Comparison of ENCODE assay signal across 40 cellular contexts in the genomic region with DNA sequence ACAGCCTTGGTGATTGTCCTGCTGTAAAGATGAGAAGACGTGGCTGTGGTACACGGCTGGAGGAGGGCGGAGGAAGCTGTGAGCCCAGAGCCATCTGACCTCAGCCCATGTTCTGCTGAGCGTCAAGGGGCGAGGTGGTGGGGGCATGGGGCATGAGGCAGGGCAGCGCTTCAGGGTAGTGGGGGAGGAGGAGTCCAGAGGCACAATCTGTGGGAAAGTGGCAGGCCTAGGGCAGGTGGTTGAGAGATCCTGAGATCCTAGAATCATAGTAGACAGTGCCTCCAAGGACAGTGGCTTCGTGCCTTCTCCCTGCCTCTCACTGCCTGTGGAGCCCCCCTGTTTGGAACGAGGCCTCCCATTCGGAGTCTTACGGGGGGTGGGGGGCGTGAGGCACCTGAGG. TPM values are rescaled to one million over a fixed set of nuclear protein-coding genes. Genes with fewer than 3 reads are reported as not detected.
"Had no signal": no experiment of that assay in that cellular context is flagged by ENCODE, and none has a peak within 500 bp of the region (broad histone marks: within the 10 kb centered on the region; RNA-seq: fewer than 3 reads in every experiment).

No MANE protein-coding gene starts in this region.

- H3K9me3 ChIP-seq: colonic mucosa, gastrocnemius medialis, neutrophil, ovary, prostate gland, sigmoid colon, tibial nerve had no signal

- ATAC-seq: activated CD4-positive, CD25-positive, alpha-beta regulatory T cell treated with anti-CD3 and anti-CD28 coated beads, Interleukin-2, amount 50 U/mL, for 24 hours; gastrocnemius medialis; left colon; naive thymus-derived CD8-positive, alpha-beta T cell had no signal

- H3K4me3 ChIP-seq: cardiac muscle cell, colonic mucosa, dorsolateral prefrontal cortex, gastrocnemius medialis, ovary, prostate gland, sigmoid colon, tibial nerve had no signal

- H3K36me3 ChIP-seq: cardiac muscle cell, colonic mucosa, gastrocnemius medialis, neutrophil, ovary, prostate gland, sigmoid colon, tibial nerve had no signal

- H3K27ac Mint-ChIP-seq: activated naive CD8-positive, alpha-beta T cell; T-helper 1 cell treated with Interleukin-12 subunit alpha and Interleukin-12 subunit beta and Interleukin-4 antibody, amounts not matched to agents 30 μg/mL and 1 μg/mL, for 36 hours had no signal

- H3K36me3 Mint-ChIP-seq: activated naive CD8-positive, alpha-beta T cell; brain; naive thymus-derived CD8-positive, alpha-beta T cell had no signal

- H3K4me3 Mint-ChIP-seq: activated naive CD8-positive, alpha-beta T cell; brain; naive thymus-derived CD8-positive, alpha-beta T cell; T-helper 1 cell treated with Interleukin-12 subunit alpha and Interleukin-12 subunit beta and Interleukin-4 antibody, amounts not matched to agents 30 μg/mL and 1 μg/mL, for 36 hours had no signal

- H3K27ac ChIP-seq: cardiac muscle cell, colonic mucosa, dorsolateral prefrontal cortex, gastrocnemius medialis, neutrophil, ovary, prostate gland, sigmoid colon, tibial nerve, VCaP had no signal

- H3K9me3 Mint-ChIP-seq: brain; naive thymus-derived CD8-positive, alpha-beta T cell; T-helper 1 cell treated with Interleukin-12 subunit alpha and Interleukin-12 subunit beta and Interleukin-4 antibody, amounts not matched to agents 30 μg/mL and 1 μg/mL, for 36 hours had no signal

- H3K27me3 Mint-ChIP-seq: activated naive CD8-positive, alpha-beta T cell had no signal

- H3K27me3 ChIP-seq: cardiac muscle cell, colonic mucosa, dorsolateral prefrontal cortex, gastrocnemius medialis, neutrophil, ovary, sigmoid colon, tibial nerve had no signal

- DNase-seq: activated CD4-positive, alpha-beta T cell treated with anti-CD3 and anti-CD28 coated beads for 48 hours; activated CD4-positive, alpha-beta T cell treated with anti-CD3 and anti-CD28 coated beads, Interleukin-2, amount 50 U/mL, for 48 hours; activated CD8-positive, alpha-beta memory T cell treated with anti-CD3 and anti-CD28 coated beads for 24 hours; activated effector memory CD4-positive, alpha-beta T cell treated with Interleukin-2 at 50 U/mL for 16 hours; activated naive CD4-positive, alpha-beta T cell treated with Interleukin-2 at 50 U/mL for 16 hours; anterior cingulate cortex; cerebellar nuclear complex; colonic mucosa; dorsolateral prefrontal cortex; effector memory CD4-positive, alpha-beta T cell; erythroblast; gastrocnemius medialis; glutamatergic neuron; left colon; mammary epithelial cell; midbrain; naive thymus-derived CD8-positive, alpha-beta T cell; ovary; retina; small intestine; stimulated activated CD4-positive, alpha-beta T cell treated with anti-CD3 and anti-CD28 coated beads, Interleukin-4, amount 100 ng/mL, for 24 hours; stimulated activated CD8-positive, alpha-beta memory T cell treated with anti-CD3 and anti-CD28 coated beads, Interleukin-4, amount 100 ng/mL, for 48 hours; stimulated activated naive CD4-positive, alpha-beta T cell; T-helper 9 cell had no signal

- FAIRE-seq: keratinocyte, small intestine, TTC549, urothelium cell line had no signal

- H3K4me1 ChIP-seq: colonic mucosa, prostate gland, sigmoid colon had no signal

RNA-seq across cellular contexts. Expression of a gene that starts 5.6 kb away (rescaled TPM):
- total RNA-seq: cardiac muscle cell; colonic mucosa; dorsolateral prefrontal cortex; gastrocnemius medialis; left colon; liver; mammary epithelial cell; naive thymus-derived CD8-positive, alpha-beta T cell; ovary; prostate gland; sigmoid colon; temporal lobe; tibial nerve had no signal
- polyA plus RNA-seq: adipose tissue; cardiac muscle cell; keratinocyte; liver; mammary epithelial cell; naive thymus-derived CD8-positive, alpha-beta T cell; sigmoid colon; small intestine had no signal

RNA-seq across cellular contexts. Expression of a gene that starts 20.1 kb away (rescaled TPM):
- total RNA-seq: cardiac muscle cell, colonic mucosa, gastrocnemius medialis, left colon, liver, mammary epithelial cell, sigmoid colon, temporal lobe, tibial nerve had no signal
- polyA plus RNA-seq: adipose tissue; cardiac muscle cell; keratinocyte; liver; mammary epithelial cell; naive thymus-derived CD8-positive, alpha-beta T cell; ovary; sigmoid colon; small intestine had no signal
